Comparison of ENCODE assay signal across 9 cellular contexts in the genomic region with DNA sequence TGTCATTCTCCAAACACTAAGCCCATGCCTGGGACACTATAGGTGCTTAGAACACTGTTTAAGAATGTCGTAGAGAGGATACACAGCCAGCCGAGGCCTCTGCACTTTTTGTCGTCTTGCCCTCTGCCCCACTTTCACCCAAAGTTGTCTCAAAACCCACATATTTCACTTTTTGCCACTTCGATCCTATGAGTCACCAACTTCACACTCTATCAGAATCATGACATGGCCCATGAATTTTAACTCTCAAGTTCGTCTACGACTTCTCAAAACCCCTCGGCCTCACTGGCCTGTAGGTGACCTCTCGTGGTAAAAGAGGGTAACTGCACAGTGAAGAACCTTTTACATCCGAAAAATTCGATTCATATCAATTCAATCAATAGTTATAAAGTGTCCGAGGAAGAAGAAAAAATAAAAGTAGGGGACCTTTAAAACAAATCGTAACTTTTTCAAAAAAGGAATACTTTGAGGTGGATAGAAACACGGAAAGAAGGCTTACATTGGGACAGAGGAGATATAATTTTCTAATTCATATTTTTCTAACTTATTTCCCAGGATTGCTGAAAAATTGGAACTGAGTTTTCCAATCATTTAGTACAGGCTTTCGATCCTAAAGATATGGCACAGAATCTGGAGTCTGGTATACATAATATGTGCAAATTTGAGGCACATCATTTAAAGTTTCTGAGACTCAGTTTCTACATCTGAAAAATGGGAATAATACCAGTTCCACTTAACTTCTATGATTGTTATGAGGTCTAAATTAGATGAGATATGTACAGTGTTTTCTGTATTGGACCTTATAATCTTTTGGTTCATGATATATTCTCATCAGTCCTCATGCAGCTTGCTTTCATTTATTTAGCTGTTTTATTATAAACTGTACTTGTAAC.
DNase-seq lines count a peak whose midpoint lies in the region; ATAC-seq, FAIRE-seq and TF ChIP-seq lines count a peak whose summit lies in the region.
"Had no signal": no experiment of that assay in that cellular context is flagged by ENCODE, and none has a peak within 500 bp of the region (broad histone marks: within the 10 kb centered on the region; RNA-seq: fewer than 3 reads in every experiment).

No MANE protein-coding gene starts in this region.

- H2AFZ ChIP-seq in HepG2 (ENCODE audit: low read length), result no peak overlapping the region

- TF ChIP-seq RAD21 in HepG2 (CRISPR knock-in tag; IDR thresholded peaks at IDR 0.05), result peak; percentile 43; the same call in 1 of the 2 replicates

- H3K4me1 Mint-ChIP-seq in type B pancreatic cell (ENCODE audit: unreplicated experiment), result no peaks in the 10 kb centered on the region
- H3K4me1 Mint-ChIP-seq: central memory CD8-positive, alpha-beta T cell had no signal

- peak; percentile 79 for FAIRE-seq in HepG2 (lab: Jason Lieb, UNC)

- DNase-seq in activated CD4-positive, alpha-beta T cell treated with anti-CD3 and anti-CD28 coated beads for 48 hours, result peak; percentile 39
- DNase-seq in activated CD4-positive, alpha-beta T cell treated with anti-CD3 and anti-CD28 coated beads for 1 hour, result no peak
- peak; percentile 4 for DNase-seq in Panc1 (ENCODE audit: low read depth, low spot score)
- DNase-seq in HepG2 (ENCODE audit: low spot score), result peak; percentile 45
- DNase-seq in type B pancreatic cell (ENCODE audit: extremely low spot score, unreplicated experiment), result no peak
- no peak for DNase-seq in ecto neural progenitor cell (ENCODE audit: low spot score)

- H3K27me3 ChIP-seq in Panc1 (ENCODE audit: control insufficient read depth, insufficient read depth, low read length) (no peaks in the 10 kb centered on the region), HepG2 (ENCODE audit: control insufficient read depth in 1 of 2, insufficient read depth in 2 of 2, low read length in 2 of 2) (peaks cover 1 to 7% of the 10 kb centered on the region in 2 experiments; a peak in 1 of 5 replicates)

- no peaks in the 10 kb centered on the region for H3K9me3 ChIP-seq in Panc1 (ENCODE audit: control insufficient read depth, insufficient read depth, low read depth, low read length)
- no peaks in the 10 kb centered on the region for H3K9me3 ChIP-seq in HepG2 (ENCODE audit: low read length)

- peaks cover 17% of the 10 kb centered on the region for H3K27me3 Mint-ChIP-seq in type B pancreatic cell

- H3K27ac ChIP-seq in Panc1 (ENCODE audit: low read length) (no peak overlapping the region), cingulate gyrus (ENCODE audit: low read depth, low read length) (peak overlapping the region; percentile 39), HepG2 (ENCODE audit: extremely low read length, insufficient read depth, low read length) (no peak overlapping the region)

- no peak overlapping the region for H3K4me3 ChIP-seq in Panc1 (ENCODE audit: low read depth in 2 of 2, low read length in 2 of 2)
- H3K4me3 ChIP-seq in HepG2 (replicated peaks in 1 of 3; ENCODE audit: insufficient read depth in 1 of 3, low read depth in 2 of 3, low read length in 3 of 3), result no peak overlapping the region

- no peak overlapping the region for H3K4me3 Mint-ChIP-seq in type B pancreatic cell
- H3K4me3 Mint-ChIP-seq: central memory CD8-positive, alpha-beta T cell had no signal

- no peak for TF ChIP-seq POLR2A in HepG2 (IDR thresholded peaks at IDR 0.05; ENCODE audit: insufficient read depth in 1 of 2, low read depth in 2 of 2, low read length in 2 of 2)

- H4K20me1 ChIP-seq in HepG2 (ENCODE audit: insufficient read depth, low read length), result no peaks in the 10 kb centered on the region

- no peaks in the 10 kb centered on the region for H3K79me2 ChIP-seq in HepG2 (ENCODE audit: insufficient read depth, low read length)

- 13% methylated on average over 14 of the region's 14 CpGs for WGBS in HepG2 (ENCODE audit: low lambda C conversion rate)

- H3K4me1 ChIP-seq in Panc1 (ENCODE audit: control insufficient read depth, insufficient read depth, low read length), result no peaks in the 10 kb centered on the region
- no peaks in the 10 kb centered on the region for H3K4me1 ChIP-seq in HepG2 (ENCODE audit: insufficient read depth, low read length)

- BruUV-seq in Panc1 (replicated peaks; lab: Mats Ljungman, UMichigan) (no TSS peak), HepG2 (replicated peaks; lab: Mats Ljungman, UMichigan) (no TSS peak)

- intact Hi-C loops in Panc1 (cut with micrococcal nuclease; ENCODE audit: unreplicated experiment), result loop anchor here (2.0 kb wide), 1 partner anchor 127 kb away; no protein-coding TSS in a partner anchor
- intact Hi-C loops in HepG2 (cut with micrococcal nuclease; ENCODE audit: unreplicated experiment), result loop anchor here (1.0 to 2.0 kb wide), 2 partner anchors 137 to 329 kb away; no protein-coding TSS in a partner anchor

- H3K4me2 ChIP-seq in HepG2 (ENCODE audit: low read depth, low read length), result no peak overlapping the region

- in situ Hi-C loops in Panc1 (cut with HindIII; ENCODE audit: low pct_unique_long_range_greater_than_20kb, low sequenced_read_pairs), result no loop called here
- in situ Hi-C loops in HepG2 (cut with HindIII; ENCODE audit: extremely low pct_ligation_motif_present, low pct_unique_long_range_greater_than_20kb), result loop anchor here (5.0 kb wide), 1 partner anchor 127 kb away; no protein-coding TSS in a partner anchor

- H3K36me3 ChIP-seq in Panc1 (ENCODE audit: control insufficient read depth, insufficient read depth, low read length) (no peaks in the 10 kb centered on the region), HepG2 (replicated peaks in 1 of 2; ENCODE audit: control insufficient read depth in 1 of 2, insufficient read depth in 2 of 2, low read length in 2 of 2) (no peaks in the 10 kb centered on the region)

- no peaks in the 10 kb centered on the region for H3K9me3 Mint-ChIP-seq in type B pancreatic cell
- H3K9me3 Mint-ChIP-seq: central memory CD8-positive, alpha-beta T cell had no signal

- no peak for TF ChIP-seq EP300 in HepG2 (IDR thresholded peaks at IDR 0.05; ENCODE audit: low read depth in 2 of 2, low read length in 2 of 2)
- no peak for TF ChIP-seq EP300 in HepG2 (CRISPR knock-in tag; IDR thresholded peaks at IDR 0.05; ENCODE audit: borderline replicate concordance)

- CTCF ChIA-PET in Panc1 (lab: Charles Lee) (no interaction called here), HepG2 (lab: Yijun Ruan, JAX; ENCODE audit: low intra/inter-chr PET ratio, low total read pairs) (interaction anchor here (2.0 to 6.0 kb wide), 3 partner anchors 126 to 328 kb away, joined by 8 to 87 read pairs (median 9); no protein-coding TSS in a partner anchor)

- POLR2A ChIA-PET in Panc1 (lab: Charles Lee), result no interaction called here
- POLR2A ChIA-PET in HepG2 (lab: Yijun Ruan, JAX), result no interaction called here

- peak; percentile 78 for TF ChIP-seq CTCF in Panc1 (IDR thresholded peaks at IDR 0.05)
- TF ChIP-seq CTCF in HepG2 (CRISPR knock-in tag; IDR thresholded peaks at IDR 0.05), result peak; percentile 82
- TF ChIP-seq CTCF in type B pancreatic cell (conservative IDR thresholded peaks at IDR 0.05), result peak; percentile 92

- no peak overlapping the region for H3K9ac ChIP-seq in HepG2 (ENCODE audit: insufficient read depth, low read depth, low read length)

- no peak overlapping the region for H3K27ac Mint-ChIP-seq in type B pancreatic cell

- no peaks in the 10 kb centered on the region for H3K36me3 Mint-ChIP-seq in type B pancreatic cell

- ATAC-seq in HG02798 (IDR thresholded peaks at IDR 0.05; ENCODE audit: poor library complexity, unreplicated experiment), result peak; percentile 74
- peak; percentile 68 for ATAC-seq in Panc1
- peak; percentile 52 for ATAC-seq in HepG2

TF ChIP-seq in HepG2, 621 proteins besides CTCF, POLR2A, EP300 and RAD21:
- TF ChIP-seq STAG1 (CRISPR knock-in tag; IDR thresholded peaks at IDR 0.05) (peak; percentile 88), ATRX (CRISPR knock-in tag; IDR thresholded peaks at IDR 0.05; ENCODE audit: borderline replicate concordance) (no peak), BORCS8-MEF2B (CRISPR knock-in tag; IDR thresholded peaks at IDR 0.05) (0 out of 2 replicates have a peak, but pooled peaks have one; percentile 33), NFIB (CRISPR knock-in tag; IDR thresholded peaks at IDR 0.05; ENCODE audit: borderline replicate concordance) (no peak), CREB1 (IDR thresholded peaks at IDR 0.05) (0 out of 2 replicates have a peak, but pooled peaks have one; percentile 20), CREB1 (CRISPR knock-in tag; IDR thresholded peaks at IDR 0.05) (no peak), SMC3 (IDR thresholded peaks at IDR 0.05; ENCODE audit: low read length) (peak; percentile 85), ZNF629 (CRISPR knock-in tag; conservative IDR thresholded peaks at IDR 0.05) (0 out of 2 replicates have a peak, but pooled peaks have one; percentile 46)
- TF ChIP-seq, protein P1, sequence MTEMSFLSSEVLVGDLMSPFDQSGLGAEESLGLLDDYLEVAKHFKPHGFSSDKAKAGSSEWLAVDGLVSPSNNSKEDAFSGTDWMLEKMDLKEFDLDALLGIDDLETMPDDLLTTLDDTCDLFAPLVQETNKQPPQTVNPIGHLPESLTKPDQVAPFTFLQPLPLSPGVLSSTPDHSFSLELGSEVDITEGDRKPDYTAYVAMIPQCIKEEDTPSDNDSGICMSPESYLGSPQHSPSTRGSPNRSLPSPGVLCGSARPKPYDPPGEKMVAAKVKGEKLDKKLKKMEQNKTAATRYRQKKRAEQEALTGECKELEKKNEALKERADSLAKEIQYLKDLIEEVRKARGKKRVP (CRISPR knock-in tag; IDR thresholded peaks at IDR 0.05), result no peak

Comparison
In these comparisons a context has a peak if more than half of its experiments do, and no peak if none do; other contexts are left out.
1. DNase-seq: peak in activated CD4-positive, alpha-beta T cell treated with anti-CD3 and anti-CD28 coated beads for 48 hours (single experiment), Panc1 (single experiment) and HepG2 (single experiment); none in activated CD4-positive, alpha-beta T cell treated with anti-CD3 and anti-CD28 coated beads for 1 hour (single experiment), type B pancreatic cell (single experiment) and ecto neural progenitor cell (single experiment).
2. Peak in every context shown above with its lines, with median percentiles within 50 percentile points of each other: ATAC-seq and CTCF ChIP-seq.